ENCODE assay signal across 11 cellular contexts in genomic region chr4:106287353-106287969, GRCh38. TPM values are rescaled to one million over a fixed set of nuclear protein-coding genes. Genes with fewer than 3 reads are reported as not detected.
DNase-seq lines count a peak whose midpoint lies in the region; ATAC-seq and TF ChIP-seq lines count a peak whose summit lies in the region.
"Had no signal": no experiment of that assay in that cellular context is flagged by ENCODE, and none has a peak within 500 bp of the region (broad histone marks: within the 10 kb centered on the region; RNA-seq: fewer than 3 reads in every experiment).

No MANE protein-coding gene starts in this region.

- intact Hi-C loops in natural killer cell (cut with micrococcal nuclease) (no loop called here), dorsolateral prefrontal cortex (cut with DNase I) (no loop called here)

- H3K27ac ChIP-seq in iPS-18a (ENCODE audit: low read length) (peak overlapping the region; percentile 24), dorsolateral prefrontal cortex (no peak overlapping the region)
- H3K27ac ChIP-seq: heart right ventricle had no signal

- no peaks in the 10 kb centered on the region for H3K9me3 Mint-ChIP-seq in natural killer cell treated with Interleukin-12 subunit alpha and Interleukin-12 subunit beta and Interleukin-15 and Interleukin-18, amount 100 ng/mL, for 72 hours
- no peaks in the 10 kb centered on the region for H3K9me3 Mint-ChIP-seq in natural killer cell
- H3K9me3 Mint-ChIP-seq: activated T-helper 17 cell treated with anti-CD3 and anti-CD28 coated beads, Interleukin-2, amount 50 U/mL, for 72 hours; CD4-positive, CD25-positive, alpha-beta regulatory T cell had no signal

- no peaks in the 10 kb centered on the region for H3K36me3 ChIP-seq in iPS-18a (ENCODE audit: control insufficient read depth, low read depth, low read length)

- TF ChIP-seq CTCF in natural killer cell (IDR thresholded peaks at IDR 0.05) (no peak), GM20000 (IDR thresholded peaks at IDR 0.05; ENCODE audit: extremely low read depth, missing control alignments) (no peak), dorsolateral prefrontal cortex (IDR thresholded peaks at IDR 0.05 in 54 of 56, conservative IDR thresholded peaks at IDR 0.05 in 2 of 56; ENCODE audit: low read depth in 1 of 56, partially characterized antibody in 56 of 56) (no peak)

- H3K4me3 ChIP-seq in iPS-18a (ENCODE audit: low read length) (no peak overlapping the region), dorsolateral prefrontal cortex (no peak overlapping the region)
- H3K4me3 ChIP-seq: heart right ventricle had no signal

- no peaks in the 10 kb centered on the region for H3K27me3 Mint-ChIP-seq in natural killer cell treated with Interleukin-12 subunit alpha and Interleukin-12 subunit beta and Interleukin-15 and Interleukin-18, amount 100 ng/mL, for 72 hours
- no peaks in the 10 kb centered on the region for H3K27me3 Mint-ChIP-seq in natural killer cell (ENCODE audit: low read depth in 2 of 2)
- H3K27me3 Mint-ChIP-seq: activated T-helper 17 cell treated with anti-CD3 and anti-CD28 coated beads, Interleukin-2, amount 50 U/mL, for 72 hours; CD4-positive, CD25-positive, alpha-beta regulatory T cell had no signal

- H3K4me3 Mint-ChIP-seq in natural killer cell treated with Interleukin-12 subunit alpha and Interleukin-12 subunit beta and Interleukin-15 and Interleukin-18, amount 100 ng/mL, for 72 hours, result no peak overlapping the region
- H3K4me3 Mint-ChIP-seq in natural killer cell, result no peak overlapping the region
- H3K4me3 Mint-ChIP-seq: activated T-helper 17 cell treated with anti-CD3 and anti-CD28 coated beads, Interleukin-2, amount 50 U/mL, for 72 hours; CD4-positive, CD25-positive, alpha-beta regulatory T cell had no signal

- peak; percentile 70 to 76 for ATAC-seq in natural killer cell treated with Interleukin-12 subunit alpha and Interleukin-12 subunit beta and Interleukin-15 and Interleukin-18, amount 100 ng/mL, for 72 hours
- no peak for ATAC-seq in natural killer cell
- ATAC-seq: activated T-helper 17 cell treated with anti-CD3 and anti-CD28 coated beads, Interleukin-2, amount 50 U/mL, for 72 hours had no signal

- no peak overlapping the region for H3K9ac ChIP-seq in iPS-18a (ENCODE audit: low read length)

- no peak overlapping the region for H3K27ac Mint-ChIP-seq in natural killer cell treated with Interleukin-12 subunit alpha and Interleukin-12 subunit beta and Interleukin-15 and Interleukin-18, amount 100 ng/mL, for 72 hours
- no peak overlapping the region for H3K27ac Mint-ChIP-seq in natural killer cell
- H3K27ac Mint-ChIP-seq: activated T-helper 17 cell treated with anti-CD3 and anti-CD28 coated beads, Interleukin-2, amount 50 U/mL, for 72 hours; CD4-positive, CD25-positive, alpha-beta regulatory T cell had no signal

- H3K9me3 ChIP-seq in iPS-18a (ENCODE audit: control insufficient read depth, low read depth, low read length), result no peaks in the 10 kb centered on the region
- H3K9me3 ChIP-seq: heart right ventricle had no signal

- H3K4me1 ChIP-seq in iPS-18a (ENCODE audit: control insufficient read depth, low read depth, low read length), result peaks cover 3% of the 10 kb centered on the region

- peaks cover 3% of the 10 kb centered on the region for H3K36me3 Mint-ChIP-seq in natural killer cell treated with Interleukin-12 subunit alpha and Interleukin-12 subunit beta and Interleukin-15 and Interleukin-18, amount 100 ng/mL, for 72 hours
- H3K36me3 Mint-ChIP-seq in natural killer cell, result no peaks in the 10 kb centered on the region

- H3K27me3 ChIP-seq in iPS-18a (ENCODE audit: control insufficient read depth, insufficient read depth, low read length) (no peaks in the 10 kb centered on the region), dorsolateral prefrontal cortex (no peaks in the 10 kb centered on the region)
- H3K27me3 ChIP-seq: heart right ventricle had no signal

- H3K4me1 Mint-ChIP-seq in natural killer cell treated with Interleukin-12 subunit alpha and Interleukin-12 subunit beta and Interleukin-15 and Interleukin-18, amount 100 ng/mL, for 72 hours (ENCODE audit: low read depth in 2 of 2), result no peaks in the 10 kb centered on the region
- peaks cover 0 to 5% of the 10 kb centered on the region in 2 donors for H3K4me1 Mint-ChIP-seq in natural killer cell
- H3K4me1 Mint-ChIP-seq: activated T-helper 17 cell treated with anti-CD3 and anti-CD28 coated beads, Interleukin-2, amount 50 U/mL, for 72 hours had no signal

- no peak for DNase-seq in natural killer cell treated with Interleukin-12 subunit alpha and Interleukin-12 subunit beta and Interleukin-15 and Interleukin-18, amount 100 ng/mL, for 72 hours (ENCODE audit: low spot score)
- no peak for DNase-seq in natural killer cell
- DNase-seq in SW480 (ENCODE audit: low spot score), result peak; percentile 2
- no peak for DNase-seq in medulla oblongata (ENCODE audit: extremely low spot score)
- DNase-seq in GM20000 (ENCODE audit: low spot score), result no peak
- DNase-seq in dorsolateral prefrontal cortex, result no peak
- no peak for DNase-seq in NCI-H526 treated with DMSO at 0.1 percent for 48 hours (lab: John Stamatoyannopoulos, UW)
- DNase-seq: CD4-positive, CD25-positive, alpha-beta regulatory T cell; heart right ventricle had no signal

RNA-seq across cellular contexts. Expression of gene TBCK, which starts 28.5 kb away (rescaled TPM):
- 10 to 100 TPM; 31.3 to 46.1 TPM for total RNA-seq in natural killer cell treated with Interleukin-12 subunit alpha and Interleukin-12 subunit beta and Interleukin-15 and Interleukin-18, amount 100 ng/mL, for 72 hours
- total RNA-seq in natural killer cell, result 10 to 100 TPM; 49.5 to 78.5 (median 54.2) TPM
- 100 to 1,000 TPM in 3 of 120 experiments, 10 to 100 TPM in 117; 52.1 to 108 (median 72.3) TPM for total RNA-seq in dorsolateral prefrontal cortex

RNA-seq across cellular contexts. Expression of gene AIMP1, which starts 28.9 kb away (rescaled TPM):
- total RNA-seq in natural killer cell treated with Interleukin-12 subunit alpha and Interleukin-12 subunit beta and Interleukin-15 and Interleukin-18, amount 100 ng/mL, for 72 hours, result 10 to 100 TPM; 51.0 to 54.4 TPM
- total RNA-seq in natural killer cell (10 to 100 TPM; 37.7 to 46.8 (median 40.3) TPM), dorsolateral prefrontal cortex (10 to 100 TPM; 18.9 to 46.8 (median 30.3) TPM)

Comparison
In these comparisons a context has a peak if more than half of its experiments do, and no peak if none do; other contexts are left out.
1. ATAC-seq: peak in natural killer cell treated with Interleukin-12 subunit alpha and Interleukin-12 subunit beta and Interleukin-15 and Interleukin-18, amount 100 ng/mL, for 72 hours (2 of 2); none in natural killer cell (0 of 3).